Comparison of ENCODE assay signal across 16 cellular contexts in genomic region chr21:36949171-36950141, GRCh38. TPM values are rescaled to one million over a fixed set of nuclear protein-coding genes. Genes with fewer than 3 reads are reported as not detected.
"Had no signal": no experiment of that assay in that cellular context is flagged by ENCODE, and none has a peak within 500 bp of the region (broad histone marks: within the 10 kb centered on the region; RNA-seq: fewer than 3 reads in every experiment).

No MANE protein-coding gene starts in this region.

- H3K4me3 ChIP-seq: body of pancreas, esophagus squamous epithelium, lower lobe of right lung, testis had no signal

- H3K27me3 Mint-ChIP-seq: activated naive CD4-positive, alpha-beta T cell treated with anti-CD3 and anti-CD28 coated beads, Interleukin-2, amount 50 U/mL, for 24 hours; naive thymus-derived CD4-positive, alpha-beta T cell; stimulated activated naive CD8-positive, alpha-beta T cell treated with anti-CD3 and anti-CD28 coated beads, Interleukin-15, amount 100 ng/mL, for 72 hours; T-helper 17 cell had no signal

- H3K4me1 Mint-ChIP-seq: activated naive CD4-positive, alpha-beta T cell treated with anti-CD3 and anti-CD28 coated beads, Interleukin-2, amount 50 U/mL, for 24 hours; stimulated activated naive CD8-positive, alpha-beta T cell treated with anti-CD3 and anti-CD28 coated beads, Interleukin-15, amount 100 ng/mL, for 72 hours had no signal

- H3K9me3 Mint-ChIP-seq: activated naive CD4-positive, alpha-beta T cell treated with anti-CD3 and anti-CD28 coated beads, Interleukin-2, amount 50 U/mL, for 24 hours; stimulated activated naive CD8-positive, alpha-beta T cell treated with anti-CD3 and anti-CD28 coated beads, Interleukin-15, amount 100 ng/mL, for 72 hours had no signal

- H3K27me3 ChIP-seq: body of pancreas, esophagus squamous epithelium, neutrophil, testis had no signal

- H3K4me3 Mint-ChIP-seq: activated naive CD4-positive, alpha-beta T cell treated with anti-CD3 and anti-CD28 coated beads, Interleukin-2, amount 50 U/mL, for 24 hours; naive thymus-derived CD4-positive, alpha-beta T cell; stimulated activated naive CD8-positive, alpha-beta T cell treated with anti-CD3 and anti-CD28 coated beads, Interleukin-15, amount 100 ng/mL, for 72 hours; T-helper 17 cell had no signal

- H3K9me3 ChIP-seq: body of pancreas, esophagus squamous epithelium, neutrophil, testis had no signal

- DNase-seq: activated CD4-positive, alpha-beta T cell treated with anti-CD3 and anti-CD28 coated beads, Interleukin-2, amount 50 U/mL, for 1 hour; activated effector memory CD4-positive, alpha-beta T cell treated with Interleukin-2 at 50 U/mL for 16 hours; body of pancreas; cerebellar nuclear complex; esophagus squamous epithelium; foreskin melanocyte; lower lobe of right lung; naive thymus-derived CD4-positive, alpha-beta T cell; stimulated activated CD4-positive, alpha-beta T cell treated with anti-CD3 and anti-CD28 coated beads, Interleukin-4, amount 100 ng/mL, for 4 hours; stimulated activated naive CD8-positive, alpha-beta T cell treated with anti-CD3 and anti-CD28 coated beads, Interleukin-15, amount 100 ng/mL, for 72 hours; T-helper 17 cell; testis had no signal

- H3K36me3 ChIP-seq: lower lobe of right lung, neutrophil had no signal

- ATAC-seq: body of pancreas; lower lobe of right lung; naive thymus-derived CD4-positive, alpha-beta T cell; stimulated activated naive CD8-positive, alpha-beta T cell treated with anti-CD3 and anti-CD28 coated beads, Interleukin-15, amount 100 ng/mL, for 72 hours; T-helper 17 cell had no signal

- H3K27ac ChIP-seq: body of pancreas, esophagus squamous epithelium, lower lobe of right lung, neutrophil, testis had no signal

- H3K27ac Mint-ChIP-seq: activated naive CD4-positive, alpha-beta T cell treated with anti-CD3 and anti-CD28 coated beads, Interleukin-2, amount 50 U/mL, for 24 hours; naive thymus-derived CD4-positive, alpha-beta T cell; stimulated activated naive CD8-positive, alpha-beta T cell treated with anti-CD3 and anti-CD28 coated beads, Interleukin-15, amount 100 ng/mL, for 72 hours; T-helper 17 cell had no signal

- H3K4me1 ChIP-seq: body of pancreas, esophagus squamous epithelium, lower lobe of right lung, testis had no signal

RNA-seq across cellular contexts. Expression of gene RIPPLY3, which starts 57.0 kb away (rescaled TPM):
- total RNA-seq: body of pancreas; mononuclear cell; naive thymus-derived CD4-positive, alpha-beta T cell; skeletal muscle tissue; T-helper 17 cell had no signal
- polyA plus RNA-seq: naive thymus-derived CD4-positive, alpha-beta T cell had no signal
